ENCODE assay signal across 8 cellular contexts in the genomic region with DNA sequence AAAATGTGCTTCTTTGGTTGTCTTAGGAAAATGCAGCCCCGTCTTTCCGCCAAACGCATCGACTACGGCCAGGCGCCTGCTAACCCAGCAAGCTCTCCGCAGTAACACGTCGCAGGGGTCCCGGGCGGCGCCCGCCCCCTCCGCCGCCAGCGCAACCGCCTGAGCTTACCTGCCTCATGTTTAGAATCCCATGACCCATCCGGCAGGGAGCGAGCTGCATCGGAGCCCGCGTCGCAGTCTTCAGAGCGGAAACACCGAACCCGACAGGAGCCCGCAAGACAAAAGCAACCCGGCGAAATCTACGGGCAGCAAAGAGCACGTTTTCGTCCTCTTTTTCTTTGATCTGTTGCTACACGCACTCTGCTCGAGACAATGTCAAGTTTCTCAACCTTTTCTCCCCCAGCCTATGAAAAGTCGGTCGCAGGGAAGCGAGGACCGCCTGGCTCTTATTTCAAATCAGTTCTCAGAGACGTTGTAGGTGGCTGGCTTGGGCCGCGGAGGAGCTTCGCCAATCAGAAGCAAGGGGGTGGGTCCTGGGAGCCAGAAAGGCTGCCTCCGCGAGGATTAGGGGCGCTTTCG. TPM values are rescaled to one million over a fixed set of nuclear protein-coding genes. Genes with fewer than 3 reads are reported as not detected.
A peak's percentile ranks its signal among the peaks of the same experiment; 100 is the strongest.
DNase-seq lines count a peak whose midpoint lies in the region; ATAC-seq and TF ChIP-seq lines count a peak whose summit lies in the region.

A gene with protein sequence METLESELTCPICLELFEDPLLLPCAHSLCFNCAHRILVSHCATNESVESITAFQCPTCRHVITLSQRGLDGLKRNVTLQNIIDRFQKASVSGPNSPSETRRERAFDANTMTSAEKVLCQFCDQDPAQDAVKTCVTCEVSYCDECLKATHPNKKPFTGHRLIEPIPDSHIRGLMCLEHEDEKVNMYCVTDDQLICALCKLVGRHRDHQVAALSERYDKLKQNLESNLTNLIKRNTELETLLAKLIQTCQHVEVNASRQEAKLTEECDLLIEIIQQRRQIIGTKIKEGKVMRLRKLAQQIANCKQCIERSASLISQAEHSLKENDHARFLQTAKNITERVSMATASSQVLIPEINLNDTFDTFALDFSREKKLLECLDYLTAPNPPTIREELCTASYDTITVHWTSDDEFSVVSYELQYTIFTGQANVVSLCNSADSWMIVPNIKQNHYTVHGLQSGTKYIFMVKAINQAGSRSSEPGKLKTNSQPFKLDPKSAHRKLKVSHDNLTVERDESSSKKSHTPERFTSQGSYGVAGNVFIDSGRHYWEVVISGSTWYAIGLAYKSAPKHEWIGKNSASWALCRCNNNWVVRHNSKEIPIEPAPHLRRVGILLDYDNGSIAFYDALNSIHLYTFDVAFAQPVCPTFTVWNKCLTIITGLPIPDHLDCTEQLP (minus strand): TSS at position 465 of the 579 bp plus-strand sequence. CDS start 53,038 bp downstream, outside the sequence.

- TF ChIP-seq CTCF in KMS-11 (conservative IDR thresholded peaks at IDR 0.05; ENCODE audit: low read depth, low read length), result no peak
- no peak for TF ChIP-seq CTCF in SU-DHL-6 (IDR thresholded peaks at IDR 0.05; ENCODE audit: insufficient read depth, low read length, poor library complexity, severe bottlenecking)
- no peak for TF ChIP-seq CTCF in tibial artery (IDR thresholded peaks at IDR 0.05)
- TF ChIP-seq CTCF in OCI-LY7 (conservative IDR thresholded peaks at IDR 0.05; ENCODE audit: low read length), result no peak

- POLR2A ChIA-PET in OCI-LY7 (lab: Charles Lee), result no interaction called here

- no peaks in the 10 kb centered on the region for H3F3A ChIP-seq in SU-DHL-6 (ENCODE audit: insufficient read depth)

- H3K9me3 ChIP-seq in ES-I3 (ENCODE audit: control insufficient read depth, insufficient read depth, low read length) (no peaks in the 10 kb centered on the region), SU-DHL-6 (ENCODE audit: insufficient read depth, low read length) (no peaks in the 10 kb centered on the region), tibial artery (no peaks in the 10 kb centered on the region), OCI-LY7 (ENCODE audit: low read length) (no peaks in the 10 kb centered on the region)

- BruUV-seq in OCI-LY7 (replicated peaks; lab: Mats Ljungman, UMichigan), result no TSS peak

- DNase-seq in epithelial cell of prostate (ENCODE audit: low read depth, low spot score) (no peak), midbrain (lab: John Stamatoyannopoulos, UW) (peak; percentile 52), tibial artery (peak; percentile 73 to 79), OCI-LY7 (ENCODE audit: low spot score) (no peak)

- CTCF ChIA-PET in OCI-LY7 (lab: Charles Lee; ENCODE audit: unreplicated experiment), result no interaction called here

- H3K4me2 ChIP-seq in KMS-11 (peak within 1 kb of the TSS; percentile 92), SU-DHL-6 (ENCODE audit: low read depth, low read length, poor library complexity, severe bottlenecking) (peak within 1 kb of the TSS; percentile 63), OCI-LY7 (ENCODE audit: low read length) (no peak within 1 kb of the TSS)

- H3K79me2 ChIP-seq in KMS-11 (ENCODE audit: insufficient read depth, low read depth), result no peaks in the 10 kb centered on the region
- H3K79me2 ChIP-seq in SU-DHL-6 (ENCODE audit: insufficient read depth, low read length), result no peaks in the 10 kb centered on the region
- no peaks in the 10 kb centered on the region for H3K79me2 ChIP-seq in OCI-LY7 (ENCODE audit: insufficient read depth, low read depth, low read length)

- H3K4me3 ChIP-seq in KMS-11 (IDR thresholded peaks at IDR 0.05; ENCODE audit: insufficient read depth, low read depth, low read length) (peak within 1 kb of the TSS; percentile 43), SU-DHL-6 (ENCODE audit: insufficient read depth, low read length, poor library complexity, severe bottlenecking) (peak within 1 kb of the TSS; percentile 55), tibial artery (peak within 1 kb of the TSS; percentile 58 to 64), OCI-LY7 (ENCODE audit: low read depth, low read length, poor library complexity, severe bottlenecking) (no peak within 1 kb of the TSS)

- peak within 1 kb of the TSS; percentile 79 for H3K27ac ChIP-seq in KMS-11
- H3K27ac ChIP-seq in SU-DHL-6 (ENCODE audit: low read depth, low read length), result no peak within 1 kb of the TSS
- H3K27ac ChIP-seq in epithelial cell of prostate, result peak within 1 kb of the TSS; percentile 62
- H3K27ac ChIP-seq in tibial artery, result peak within 1 kb of the TSS; percentile 54 to 70
- H3K27ac ChIP-seq in OCI-LY7 (ENCODE audit: low read depth, low read length, poor library complexity, severe bottlenecking), result no peak within 1 kb of the TSS

- H4K20me1 ChIP-seq in KMS-11 (ENCODE audit: insufficient read depth) (no peaks in the 10 kb centered on the region), SU-DHL-6 (ENCODE audit: low read depth, low read length) (no peaks in the 10 kb centered on the region), OCI-LY7 (ENCODE audit: insufficient read depth, low read length) (no peaks in the 10 kb centered on the region)

- H3K36me3 ChIP-seq in ES-I3 (ENCODE audit: insufficient read depth, low read length), result no peaks in the 10 kb centered on the region
- no peaks in the 10 kb centered on the region for H3K36me3 ChIP-seq in KMS-11 (ENCODE audit: insufficient read depth)
- H3K36me3 ChIP-seq in SU-DHL-6 (ENCODE audit: low read length), result no peaks in the 10 kb centered on the region
- no peaks in the 10 kb centered on the region for H3K36me3 ChIP-seq in tibial artery
- no peaks in the 10 kb centered on the region for H3K36me3 ChIP-seq in OCI-LY7 (ENCODE audit: insufficient read depth, low read length)

- no peak for ATAC-seq in GM21390 (IDR thresholded peaks at IDR 0.05; ENCODE audit: unreplicated experiment)

- H3K4me1 ChIP-seq in ES-I3 (ENCODE audit: insufficient read depth, low read length), result peaks cover 28% of the 10 kb centered on the region
- peaks cover 7% of the 10 kb centered on the region for H3K4me1 ChIP-seq in KMS-11 (ENCODE audit: low read depth, poor library complexity, severe bottlenecking)
- no peaks in the 10 kb centered on the region for H3K4me1 ChIP-seq in tibial artery
- no peaks in the 10 kb centered on the region for H3K4me1 ChIP-seq in OCI-LY7 (ENCODE audit: insufficient read depth, low read length, poor library complexity, severe bottlenecking)

- H3K9ac ChIP-seq in ES-I3 (ENCODE audit: low read depth, low read length) (peak within 1 kb of the TSS; percentile 84), KMS-11 (peak within 1 kb of the TSS; percentile 82), SU-DHL-6 (ENCODE audit: low read length) (peak within 1 kb of the TSS; percentile 53)

- H3K27me3 ChIP-seq in KMS-11 (ENCODE audit: insufficient read depth, low read depth) (no peaks in the 10 kb centered on the region), SU-DHL-6 (ENCODE audit: low read length) (no peaks in the 10 kb centered on the region), tibial artery (no peaks in the 10 kb centered on the region)

- intact Hi-C loops in tibial artery (cut with DNase I; ENCODE audit: low total_unique reads), result loop anchor here (5.0 kb wide), 1 partner anchor 428 kb away; no protein-coding TSS in a partner anchor
- intact Hi-C loops in OCI-LY7 (cut with micrococcal nuclease; ENCODE audit: unreplicated experiment), result no loop called here

- H3K9me2 ChIP-seq in SU-DHL-6 (replicated peaks; ENCODE audit: insufficient read depth, low read length), result no peaks in the 10 kb centered on the region
- no peaks in the 10 kb centered on the region for H3K9me2 ChIP-seq in OCI-LY7 (ENCODE audit: insufficient read depth, low read length)

- peak within 1 kb of the TSS; percentile 56 for H2AFZ ChIP-seq in KMS-11 (ENCODE audit: low read depth)
- peak within 1 kb of the TSS; percentile 84 for H2AFZ ChIP-seq in SU-DHL-6 (ENCODE audit: low read depth, low read length, severe bottlenecking)
- H2AFZ ChIP-seq in OCI-LY7 (ENCODE audit: low read length), result no peak within 1 kb of the TSS

RNA-seq across cellular contexts. Expression of the gene that starts here (rescaled TPM):
- 0.46 and 0.76 TPM in 2 replicates for total RNA-seq in OCI-LY7 (2014; rRNA removed; shearing (Covaris generic))
- 1.0 and 1.6 TPM in 2 replicates for total RNA-seq in OCI-LY7 (2022)

Comparison
In these comparisons a context has a peak if more than half of its experiments do, and no peak if none do; other contexts are left out.
1. H3K27ac ChIP-seq: peak in KMS-11 (single experiment), epithelial cell of prostate (single experiment) and tibial artery (2 of 2); none in SU-DHL-6 (single experiment) and OCI-LY7 (single experiment).
2. DNase-seq: peak in midbrain (single experiment) and tibial artery (2 of 2); none in epithelial cell of prostate (single experiment) and OCI-LY7 (single experiment).
3. Peak in every context shown above with its lines, with median percentiles within 50 percentile points of each other: H3K9ac ChIP-seq.